Comparison of ENCODE assay signal across 1 cellular context in the genomic region with DNA sequence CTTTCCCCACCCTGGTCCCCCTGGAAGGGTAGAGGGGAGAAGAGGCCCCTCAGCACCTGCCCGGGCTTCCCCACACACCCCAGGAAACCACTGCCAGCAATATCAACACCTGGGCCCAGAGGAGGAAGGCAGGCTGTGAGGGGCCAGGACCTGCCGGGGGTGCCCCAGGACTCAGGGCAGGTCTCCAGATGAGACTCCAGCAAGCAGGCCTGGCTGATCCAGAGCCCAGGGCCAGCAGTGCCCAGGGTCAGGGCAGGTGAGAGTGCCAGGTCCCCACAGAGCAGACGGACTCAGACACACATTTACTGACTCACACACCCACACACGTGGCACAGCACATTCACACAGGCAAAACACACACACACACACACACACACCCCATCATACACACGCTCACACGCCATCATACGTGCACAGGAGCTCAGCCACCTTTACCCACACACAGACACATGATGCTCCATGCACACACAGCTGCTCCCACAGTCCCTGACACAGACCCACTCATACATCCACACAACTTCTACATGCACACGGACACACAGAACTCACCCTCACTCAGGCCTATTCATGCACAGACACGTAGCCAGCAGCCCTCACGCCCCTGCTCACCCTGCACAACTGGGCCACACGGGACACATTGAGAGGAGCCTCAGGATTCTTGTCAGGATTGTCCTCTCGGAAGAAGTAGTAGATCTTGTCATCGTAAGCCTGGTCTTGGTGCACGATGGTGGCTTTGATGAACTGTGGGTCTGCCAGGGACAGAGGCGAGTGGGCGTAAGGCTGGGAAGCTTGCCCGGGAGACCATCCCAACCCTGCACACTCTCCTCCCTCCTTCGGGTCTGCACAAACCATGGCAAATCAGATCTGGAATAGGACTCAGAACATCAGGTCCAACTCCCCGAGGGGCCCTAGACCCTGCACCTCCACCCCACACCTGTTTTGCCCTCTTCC.
TF ChIP-seq lines count a peak whose summit lies in the region.

No MANE protein-coding gene starts in this region.

TF ChIP-seq in IMR-90, 13 proteins besides CTCF, POLR2A, EP300 and RAD21:
- no peak for TF ChIP-seq USF2 (IDR thresholded peaks at IDR 0.05; ENCODE audit: low read depth, low read length)
- TF ChIP-seq CHD1 (IDR thresholded peaks at IDR 0.05; ENCODE audit: low read depth, low read length) = no peak
- no peak for TF ChIP-seq NFE2L2 (IDR thresholded peaks at IDR 0.05; ENCODE audit: low read depth, low read length)
- no peak for TF ChIP-seq CEBPB (IDR thresholded peaks at IDR 0.05; ENCODE audit: low read depth, low read length)
- TF ChIP-seq MAFK (IDR thresholded peaks at IDR 0.05; ENCODE audit: low read depth, low read length) = no peak
- no peak for TF ChIP-seq SMC3 (IDR thresholded peaks at IDR 0.05; ENCODE audit: low read depth, low read length)
- TF ChIP-seq RFX5 (IDR thresholded peaks at IDR 0.05; ENCODE audit: low read depth, low read length) = no peak
- no peak for TF ChIP-seq MAZ (IDR thresholded peaks at IDR 0.05; ENCODE audit: borderline replicate concordance, low read depth, low read length)
- TF ChIP-seq, protein P1, sequence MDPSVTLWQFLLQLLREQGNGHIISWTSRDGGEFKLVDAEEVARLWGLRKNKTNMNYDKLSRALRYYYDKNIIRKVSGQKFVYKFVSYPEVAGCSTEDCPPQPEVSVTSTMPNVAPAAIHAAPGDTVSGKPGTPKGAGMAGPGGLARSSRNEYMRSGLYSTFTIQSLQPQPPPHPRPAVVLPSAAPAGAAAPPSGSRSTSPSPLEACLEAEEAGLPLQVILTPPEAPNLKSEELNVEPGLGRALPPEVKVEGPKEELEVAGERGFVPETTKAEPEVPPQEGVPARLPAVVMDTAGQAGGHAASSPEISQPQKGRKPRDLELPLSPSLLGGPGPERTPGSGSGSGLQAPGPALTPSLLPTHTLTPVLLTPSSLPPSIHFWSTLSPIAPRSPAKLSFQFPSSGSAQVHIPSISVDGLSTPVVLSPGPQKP (IDR thresholded peaks at IDR 0.05; ENCODE audit: borderline replicate concordance, low read depth, low read length) = no peak
- TF ChIP-seq FOS (IDR thresholded peaks at IDR 0.05; ENCODE audit: low read depth, low read length) = no peak
- TF ChIP-seq RCOR1 (IDR thresholded peaks at IDR 0.05; ENCODE audit: insufficient replicate concordance, low read length) = no peak
- no peak for TF ChIP-seq BHLHE40 (IDR thresholded peaks at IDR 0.05; ENCODE audit: low read depth, low read length)
- no peak for TF ChIP-seq MXI1 (IDR thresholded peaks at IDR 0.05; ENCODE audit: borderline replicate concordance, low read depth, low read length)
TF ChIP-seq in IMR-90: peak in this region for 0.
